In the genomic region with DNA sequence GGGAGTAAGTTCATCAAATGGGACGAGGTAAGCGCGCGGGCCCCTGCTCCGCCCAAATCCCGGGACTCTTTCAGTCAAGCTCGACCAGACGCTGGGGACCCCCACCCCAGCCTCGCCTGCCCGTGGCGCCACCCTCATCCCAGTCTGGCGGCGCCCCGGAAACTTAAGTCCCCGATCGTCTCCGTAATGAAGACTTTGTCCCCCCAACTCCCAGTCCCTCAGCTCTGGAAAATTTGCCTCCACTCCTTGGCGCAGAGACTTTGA, we compare ENCODE assay signal across 8 cellular contexts.
DNase-seq lines count a peak whose midpoint lies in the region; ATAC-seq and TF ChIP-seq lines count a peak whose summit lies in the region.

No MANE protein-coding gene starts in this region.

- peaks cover 32% of the 10 kb centered on the region for H3K4me1 ChIP-seq in DND-41 (ENCODE audit: insufficient read depth, low read length)
- H3K4me1 ChIP-seq in OCI-LY1 (ENCODE audit: insufficient read depth, low read length, severe bottlenecking) = peaks cover 38% of the 10 kb centered on the region
- H3K4me1 ChIP-seq in parathyroid adenoma = peaks cover 23% of the 10 kb centered on the region

- ATAC-seq in DND-41 (ENCODE audit: insufficient read depth, low read depth) (no peak), HG03354 (IDR thresholded peaks at IDR 0.05; ENCODE audit: poor library complexity, severe bottlenecking, unreplicated experiment) (no peak)

- H3K9me2 ChIP-seq in OCI-LY1 (ENCODE audit: low read depth, low read length) = no peaks in the 10 kb centered on the region

- 0 out of 2 replicates have a peak, but pooled peaks cover 3% of the 10 kb centered on the region for H3F3A ChIP-seq in OCI-LY1 (ENCODE audit: insufficient read depth, low read length)

- H2AFZ ChIP-seq in DND-41 (ENCODE audit: low read depth, low read length) = peak overlapping the region; percentile 97
- H2AFZ ChIP-seq in OCI-LY1 (ENCODE audit: low read length) = no peak overlapping the region
- H2AFZ ChIP-seq in parathyroid adenoma = no peak overlapping the region

- H3K79me2 ChIP-seq in DND-41 (ENCODE audit: insufficient read depth, low read length) (peaks cover 7% of the 10 kb centered on the region; the same call in 1 of the 2 replicates), OCI-LY1 (ENCODE audit: insufficient read depth, low read length) (no peaks in the 10 kb centered on the region), parathyroid adenoma (no peaks in the 10 kb centered on the region)

- H3K27ac ChIP-seq in DND-41 (ENCODE audit: low read length) = peak overlapping the region; percentile 65; the same call in 1 of the 2 replicates
- H3K27ac ChIP-seq in OCI-LY1 (ENCODE audit: low read depth, low read length, poor library complexity, severe bottlenecking) = no peak overlapping the region
- H3K27ac ChIP-seq in epithelial cell of prostate = peak overlapping the region; percentile 71
- peak overlapping the region; percentile 9 for H3K27ac ChIP-seq in parathyroid adenoma

- H3K4me3 ChIP-seq in DND-41 (ENCODE audit: low read depth in 1 of 2, low read length in 2 of 2) (peak overlapping the region; percentile 64 to 77; a peak in 3 of 4 replicates), OCI-LY1 (ENCODE audit: low read depth, low read length, poor library complexity, severe bottlenecking) (peak overlapping the region; percentile 71), parathyroid adenoma (ENCODE audit: low read depth, low read length) (peak overlapping the region; percentile 59)

- peaks cover 7% of the 10 kb centered on the region; the same call in 1 of the 2 replicates for H4K20me1 ChIP-seq in DND-41 (ENCODE audit: insufficient read depth, low read length)
- H4K20me1 ChIP-seq in OCI-LY1 (ENCODE audit: insufficient read depth, low read length) = no peaks in the 10 kb centered on the region

- no peaks in the 10 kb centered on the region for H3K9me3 ChIP-seq in DND-41 (ENCODE audit: insufficient read depth, low read length, severe bottlenecking)
- no peaks in the 10 kb centered on the region for H3K9me3 ChIP-seq in OCI-LY1 (ENCODE audit: low read length)
- no peaks in the 10 kb centered on the region for H3K9me3 ChIP-seq in parathyroid adenoma (ENCODE audit: control insufficient read depth, low read length)

- peaks cover 22% of the 10 kb centered on the region for H3K36me3 ChIP-seq in DND-41 (ENCODE audit: insufficient read depth, low read length)
- 0 out of 2 replicates have a peak, but pooled peaks cover 7% of the 10 kb centered on the region for H3K36me3 ChIP-seq in OCI-LY1 (ENCODE audit: insufficient read depth, low read length)
- H3K36me3 ChIP-seq in parathyroid adenoma (ENCODE audit: control insufficient read depth, insufficient read depth, low read length) = no peaks in the 10 kb centered on the region

- TF ChIP-seq CTCF in DND-41 (IDR thresholded peaks at IDR 0.05; ENCODE audit: borderline replicate concordance, extremely low read depth, low read length, poor library complexity, severe bottlenecking) (no peak), OCI-LY1 (IDR thresholded peaks at IDR 0.05; ENCODE audit: low read length) (no peak), parathyroid adenoma (IDR thresholded peaks at IDR 0.05) (no peak)

- H3K4me2 ChIP-seq in DND-41 (ENCODE audit: insufficient read depth, low read length) = peak overlapping the region; percentile 99
- peak overlapping the region; percentile 91 for H3K4me2 ChIP-seq in OCI-LY1 (ENCODE audit: low read length)
- peak overlapping the region; percentile 89 for H3K4me2 ChIP-seq in parathyroid adenoma (ENCODE audit: low read length)

- H3K27me3 ChIP-seq in DND-41 (ENCODE audit: insufficient read depth, low read length, poor library complexity) (no peaks in the 10 kb centered on the region), OCI-LY1 (ENCODE audit: insufficient read depth, low read length) (no peaks in the 10 kb centered on the region), parathyroid adenoma (ENCODE audit: control insufficient read depth, insufficient read depth, low read length) (no peaks in the 10 kb centered on the region)

- H3K9ac ChIP-seq in DND-41 (ENCODE audit: low read depth, low read length) (peak overlapping the region; percentile 69), OCI-LY1 (ENCODE audit: low read length) (peak overlapping the region; percentile 79), parathyroid adenoma (no peak overlapping the region)

- no peak for DNase-seq in DND-41
- DNase-seq in epithelial cell of prostate (ENCODE audit: low read depth, low spot score) = no peak
- no peak for DNase-seq in NCI-H1417 (lab: John Stamatoyannopoulos, UW)
- DNase-seq in NCI-H526 treated with DMSO at 0.1 percent for 48 hours (lab: John Stamatoyannopoulos, UW) = no peak
- no peak for DNase-seq in superior temporal gyrus (ENCODE audit: extremely low spot score)
